Comparison of ENCODE assay signal across 14 cellular contexts in the genomic region with DNA sequence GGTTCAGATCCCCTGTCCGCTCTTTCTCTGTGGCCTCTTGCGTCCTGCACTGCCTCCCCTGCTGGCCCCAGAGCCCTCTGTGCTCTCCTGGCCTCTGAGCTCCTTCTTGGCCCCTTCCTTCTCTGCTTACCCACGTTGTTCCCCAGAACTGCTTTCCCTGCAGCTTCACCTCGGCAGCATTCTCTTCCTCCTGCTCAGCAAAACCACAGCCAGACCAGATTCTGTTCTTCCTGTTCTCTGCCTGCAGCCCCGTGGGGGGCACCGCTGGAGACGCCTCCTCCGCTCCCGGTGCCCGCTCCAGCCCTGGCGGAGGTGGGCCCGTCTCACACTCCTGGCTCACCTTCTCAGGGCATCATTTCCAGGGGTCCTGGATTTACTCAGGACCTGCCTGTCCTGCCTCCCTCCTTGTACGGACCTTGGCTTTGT. TPM values are rescaled to one million over a fixed set of nuclear protein-coding genes. Genes with fewer than 3 reads are reported as not detected.
A peak's percentile ranks its signal among the peaks of the same experiment; 100 is the strongest.
DNase-seq lines count a peak whose midpoint lies in the region; ATAC-seq and TF ChIP-seq lines count a peak whose summit lies in the region.
"Had no signal": no experiment of that assay in that cellular context is flagged by ENCODE, and none has a peak within 500 bp of the region (broad histone marks: within the 10 kb centered on the region; RNA-seq: fewer than 3 reads in every experiment).

No MANE protein-coding gene starts in this region.

- no peaks in the 10 kb centered on the region for H3K9me3 Mint-ChIP-seq in activated CD8-positive, alpha-beta T cell treated with anti-CD3 and anti-CD28 coated beads, Interleukin-2, amount 10 ng/mL, durations not matched to agents 7 days and 5 days (ENCODE audit: insufficient read depth)
- no peaks in the 10 kb centered on the region for H3K9me3 Mint-ChIP-seq in activated CD8-positive, alpha-beta T cell treated with anti-CD3 and anti-CD28 coated beads for 36 hours

- H3K4me3 ChIP-seq in gastroesophageal sphincter (no peak overlapping the region), subcutaneous abdominal adipose tissue (ENCODE audit: low read depth in 1 of 5, low read length in 5 of 5) (peak overlapping the region in 1 of 5 donors; percentile 22), MM.1S (ENCODE audit: low read length) (no peak overlapping the region)
- H3K4me3 ChIP-seq: psoas muscle had no signal

- H3F3A ChIP-seq in MM.1S (ENCODE audit: insufficient read depth, low read length) = no peaks in the 10 kb centered on the region

- peak overlapping the region; percentile 67 for H3K27ac Mint-ChIP-seq in activated CD8-positive, alpha-beta T cell treated with anti-CD3 and anti-CD28 coated beads, Interleukin-2, amount 10 ng/mL, durations not matched to agents 7 days and 5 days
- H3K27ac Mint-ChIP-seq in activated CD8-positive, alpha-beta T cell treated with anti-CD3 and anti-CD28 coated beads for 36 hours = no peak overlapping the region

- H2AFZ ChIP-seq in MM.1S (ENCODE audit: low read length) = no peak overlapping the region

- H3K9me3 ChIP-seq in gastroesophageal sphincter (no peaks in the 10 kb centered on the region), subcutaneous abdominal adipose tissue (ENCODE audit: control insufficient read depth in 5 of 5, low read length in 5 of 5) (no peaks in the 10 kb centered on the region), MM.1S (replicated peaks; ENCODE audit: insufficient read depth, low read length) (no peaks in the 10 kb centered on the region)
- H3K9me3 ChIP-seq: psoas muscle had no signal

- POLR2A ChIA-PET in activated CD8-positive, alpha-beta T cell treated with anti-CD3 and anti-CD28 coated beads, Interleukin-2, amount 10 ng/mL, durations not matched to agents 7 days and 5 days (lab: Charles Lee) = no interaction called here
- POLR2A ChIA-PET in activated CD8-positive, alpha-beta T cell treated with anti-CD3 and anti-CD28 coated beads for 36 hours (lab: Charles Lee) = interaction anchor here (0.5 to 0.6 kb wide), 2 partner anchors 49 to 71 kb away, joined by 3 to 4 read pairs; no protein-coding TSS in a partner anchor

- no peaks in the 10 kb centered on the region for H4K20me1 ChIP-seq in MM.1S (ENCODE audit: insufficient read depth, low read length)

- H3K27ac ChIP-seq in gastroesophageal sphincter (peak overlapping the region in 3 of 4 donors; percentile 68 to 72 (median 68)), subcutaneous abdominal adipose tissue (ENCODE audit: low read depth, low read length) (peak overlapping the region; percentile 57), MM.1S (ENCODE audit: low read length) (no peak overlapping the region)
- H3K27ac ChIP-seq: psoas muscle, VCaP had no signal

- no peak for TF ChIP-seq POLR2A in gastroesophageal sphincter (IDR thresholded peaks at IDR 0.05)

- no peak overlapping the region for H3K4me2 ChIP-seq in MM.1S (ENCODE audit: low read depth, low read length)

- peaks cover 0 to 100% of the 10 kb centered on the region in 2 donors for H3K36me3 ChIP-seq in gastroesophageal sphincter
- H3K36me3 ChIP-seq in subcutaneous abdominal adipose tissue (ENCODE audit: control insufficient read depth in 5 of 5, insufficient read depth in 5 of 5, low read length in 5 of 5) = peaks cover 0 to 97% (median 93%) of the 10 kb centered on the region in 5 donors
- H3K36me3 ChIP-seq in MM.1S (replicated peaks; ENCODE audit: insufficient read depth, low read length) = no peaks in the 10 kb centered on the region

- intact Hi-C loops in activated CD8-positive, alpha-beta T cell treated with anti-CD3 and anti-CD28 coated beads for 36 hours (cut with micrococcal nuclease) = no loop called here

- no peak for TF ChIP-seq CTCF in activated CD8-positive, alpha-beta T cell treated with anti-CD3 and anti-CD28 coated beads for 36 hours (IDR thresholded peaks at IDR 0.05)
- TF ChIP-seq CTCF in gastroesophageal sphincter (IDR thresholded peaks at IDR 0.05) (no peak), MM.1S (IDR thresholded peaks at IDR 0.05; ENCODE audit: low read length) (no peak)

- DNase-seq in activated CD8-positive, alpha-beta T cell treated with anti-CD3 and anti-CD28 coated beads, Interleukin-2, amount 10 ng/mL, durations not matched to agents 7 days and 5 days = no peak
- no peak for DNase-seq in activated CD8-positive, alpha-beta T cell treated with anti-CD3 and anti-CD28 coated beads for 36 hours
- peak; percentile 63 for DNase-seq in SKM-1 (lab: John Stamatoyannopoulos, UW; ENCODE audit: unreplicated experiment)
- no peak for DNase-seq in NCI-H1417 (lab: John Stamatoyannopoulos, UW)
- no peak for DNase-seq in epidermal melanocyte (ENCODE audit: insufficient read length, low spot score)
- no peak for DNase-seq in MM.1S
- DNase-seq: activated naive CD4-positive, alpha-beta T cell; NCI-H1436 treated with DMSO at 0.1 percent for 48 hours; psoas muscle had no signal

- CTCF ChIA-PET in activated CD8-positive, alpha-beta T cell treated with anti-CD3 and anti-CD28 coated beads, Interleukin-2, amount 10 ng/mL, durations not matched to agents 7 days and 5 days (lab: Charles Lee) = no interaction called here
- CTCF ChIA-PET in activated CD8-positive, alpha-beta T cell treated with anti-CD3 and anti-CD28 coated beads for 36 hours (lab: Charles Lee) = no interaction called here

- 35 to 48% methylated on average over 4 to 12 of the region's 13 CpGs for WGBS in gastroesophageal sphincter (ENCODE audit: low coverage in 1 of 2), 2 donors

- peaks cover 0 to 63% (median 12%) of the 10 kb centered on the region in 3 donors for H3K4me1 ChIP-seq in gastroesophageal sphincter
- peaks cover 2 to 30% (median 22%) of the 10 kb centered on the region in 5 donors for H3K4me1 ChIP-seq in subcutaneous abdominal adipose tissue (ENCODE audit: control insufficient read depth in 5 of 5, insufficient read depth in 5 of 5, low read length in 5 of 5)
- no peaks in the 10 kb centered on the region for H3K4me1 ChIP-seq in MM.1S (ENCODE audit: low read length)
- H3K4me1 ChIP-seq: psoas muscle had no signal

- no peak for ATAC-seq in activated CD8-positive, alpha-beta T cell treated with anti-CD3 and anti-CD28 coated beads, Interleukin-2, amount 10 ng/mL, durations not matched to agents 7 days and 5 days
- no peak for ATAC-seq in activated CD8-positive, alpha-beta T cell treated with anti-CD3 and anti-CD28 coated beads for 36 hours
- peak; percentile 8 for ATAC-seq in gastroesophageal sphincter
- ATAC-seq: psoas muscle had no signal

- peak overlapping the region in 2 of 5 donors; percentile 23 to 35 for H3K9ac ChIP-seq in subcutaneous abdominal adipose tissue (ENCODE audit: low read length in 5 of 5)
- no peak overlapping the region for H3K9ac ChIP-seq in MM.1S (ENCODE audit: low read length)

- no peak for TF ChIP-seq EP300 in gastroesophageal sphincter (IDR thresholded peaks at IDR 0.05)

- H3K27me3 Mint-ChIP-seq in activated CD8-positive, alpha-beta T cell treated with anti-CD3 and anti-CD28 coated beads, Interleukin-2, amount 10 ng/mL, durations not matched to agents 7 days and 5 days (ENCODE audit: low read depth) = no peaks in the 10 kb centered on the region
- no peaks in the 10 kb centered on the region for H3K27me3 Mint-ChIP-seq in activated CD8-positive, alpha-beta T cell treated with anti-CD3 and anti-CD28 coated beads for 36 hours

- H3K4me3 Mint-ChIP-seq in activated CD8-positive, alpha-beta T cell treated with anti-CD3 and anti-CD28 coated beads, Interleukin-2, amount 10 ng/mL, durations not matched to agents 7 days and 5 days = no peak overlapping the region
- H3K4me3 Mint-ChIP-seq in activated CD8-positive, alpha-beta T cell treated with anti-CD3 and anti-CD28 coated beads for 36 hours = no peak overlapping the region

- no peaks in the 10 kb centered on the region for H3K79me2 ChIP-seq in MM.1S (ENCODE audit: low read length)

- H3K36me3 Mint-ChIP-seq in activated CD8-positive, alpha-beta T cell treated with anti-CD3 and anti-CD28 coated beads, Interleukin-2, amount 10 ng/mL, durations not matched to agents 7 days and 5 days (ENCODE audit: low read depth) = no peaks in the 10 kb centered on the region
- H3K36me3 Mint-ChIP-seq in activated CD8-positive, alpha-beta T cell treated with anti-CD3 and anti-CD28 coated beads for 36 hours (ENCODE audit: low read depth) = no peaks in the 10 kb centered on the region

- peaks cover 2% of the 10 kb centered on the region for H3K4me1 Mint-ChIP-seq in activated CD8-positive, alpha-beta T cell treated with anti-CD3 and anti-CD28 coated beads, Interleukin-2, amount 10 ng/mL, durations not matched to agents 7 days and 5 days (ENCODE audit: low read depth)
- H3K4me1 Mint-ChIP-seq in activated CD8-positive, alpha-beta T cell treated with anti-CD3 and anti-CD28 coated beads for 36 hours (ENCODE audit: low read depth) = no peaks in the 10 kb centered on the region

- no peaks in the 10 kb centered on the region for H3K9me2 ChIP-seq in MM.1S (replicated peaks; ENCODE audit: insufficient read depth, low read length)

- H3K27me3 ChIP-seq in gastroesophageal sphincter (no peaks in the 10 kb centered on the region), subcutaneous abdominal adipose tissue (ENCODE audit: control insufficient read depth in 5 of 5, insufficient read depth in 4 of 5, low read length in 5 of 5) (no peaks in the 10 kb centered on the region), MM.1S (replicated peaks; ENCODE audit: insufficient read depth, low read length) (no peaks in the 10 kb centered on the region)

RNA-seq across cellular contexts. Expression of gene TCP11, which starts 59.7 kb away (rescaled TPM):
- total RNA-seq in activated CD8-positive, alpha-beta T cell treated with anti-CD3 and anti-CD28 coated beads, Interleukin-2, amount 10 ng/mL, durations not matched to agents 7 days and 5 days = not detected
- not detected for total RNA-seq in activated CD8-positive, alpha-beta T cell treated with anti-CD3 and anti-CD28 coated beads for 36 hours
- under 1 TPM in 1 of 4 donors, not detected in 3; 0.77 TPM for total RNA-seq in gastroesophageal sphincter
- total RNA-seq: A172, kidney epithelial cell, psoas muscle had no signal
